ENCODE assay signal across 8 cellular contexts in the genomic region with DNA sequence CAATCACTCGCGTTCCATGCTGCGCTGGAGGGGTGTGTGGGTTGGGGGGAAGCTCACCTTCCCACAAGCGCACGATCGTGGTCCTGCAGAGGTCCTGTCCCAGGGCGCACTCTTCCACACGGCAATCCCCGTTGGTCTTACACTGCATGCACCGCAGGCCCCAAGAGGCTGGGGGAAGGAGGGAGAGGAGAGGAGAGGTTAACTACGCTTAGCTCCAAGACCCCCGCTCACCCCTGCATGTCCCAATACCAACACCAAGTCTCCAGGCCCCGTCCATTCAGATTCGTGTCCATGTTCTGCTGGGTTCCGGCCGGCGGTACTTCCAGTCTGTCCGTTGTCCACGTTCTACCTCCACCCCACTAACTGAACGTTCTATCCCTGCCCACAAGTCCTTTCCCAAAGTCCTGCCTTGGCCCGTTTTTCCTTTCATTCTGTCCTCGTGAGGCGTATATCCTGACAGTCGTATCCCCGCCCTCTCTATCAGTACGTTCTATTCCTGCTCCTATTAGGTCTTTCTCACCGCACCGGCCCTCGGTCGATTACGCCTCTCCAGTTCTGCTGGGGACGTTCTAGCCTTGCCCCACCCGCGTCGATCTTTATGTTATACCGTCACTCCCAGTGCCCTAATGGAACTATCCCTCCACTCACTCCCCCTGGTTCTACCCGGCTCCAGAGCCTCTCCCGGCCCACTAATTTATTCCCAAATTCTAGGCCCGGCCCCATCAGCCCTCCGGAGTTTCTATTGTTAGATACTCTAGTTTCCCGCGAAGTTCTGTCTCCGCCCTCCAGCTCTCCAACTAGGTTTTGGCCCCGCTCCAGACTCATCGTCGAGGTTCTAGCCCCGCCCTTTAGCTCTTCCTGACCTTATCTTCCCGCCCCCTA. TPM values are rescaled to one million over a fixed set of nuclear protein-coding genes. Genes with fewer than 3 reads are reported as not detected.
DNase-seq lines count a peak whose midpoint lies in the region; ATAC-seq and TF ChIP-seq lines count a peak whose summit lies in the region.

No MANE protein-coding gene starts in this region.

- H3K36me3 ChIP-seq in osteoblast (ENCODE audit: insufficient read depth, low read length) (peaks cover 48% of the 10 kb centered on the region), Karpas-422 (ENCODE audit: insufficient read depth, low read length) (no peaks in the 10 kb centered on the region)

- peak overlapping the region; percentile 60 for H3K27ac ChIP-seq in osteoblast (ENCODE audit: low read depth, low read length)
- no peak overlapping the region for H3K27ac ChIP-seq in Karpas-422 (ENCODE audit: low read length)

- peaks cover 22% of the 10 kb centered on the region for H3K36me3 Mint-ChIP-seq in T-cell

- H3K27ac Mint-ChIP-seq in T-cell, result peak overlapping the region; percentile 76 to 79

- CTCF ChIA-PET in T-cell (lab: Charles Lee), result interaction anchor here (0.6 to 1.6 kb wide), 35 partner anchors 8 to 1023 kb away, joined by 3 to 20 read pairs (median 5); a partner anchor contains a TSS

- no peaks in the 10 kb centered on the region for H3K9me2 ChIP-seq in Karpas-422 (replicated peaks; ENCODE audit: insufficient read depth, low read length)

- H3K79me2 ChIP-seq in osteoblast (ENCODE audit: insufficient read depth, low read length) (peaks cover 53% of the 10 kb centered on the region), Karpas-422 (ENCODE audit: low read length) (no peaks in the 10 kb centered on the region)

- DNase-seq in NCI-H526 (lab: John Stamatoyannopoulos, UW) (peak; percentile 82 to 83), NCI-H526 treated with DMSO at 0.1 percent for 48 hours (lab: John Stamatoyannopoulos, UW) (no peak), T-cell (peak in 6 of 34 experiments; percentile 1 to 10 (median 4)), fibroblast of mammary gland (ENCODE audit: low read depth) (peak; percentile 19), osteoblast (ENCODE audit: insufficient read length, low spot score, missing footprints) (peak; percentile 93), Karpas-422 (no peak)
- DNase-seq in stimulated activated CD4-positive, alpha-beta T cell treated with anti-CD3 and anti-CD28 coated beads, Interleukin-4, amount 100 ng/mL, for 1 hour, result no peak

- ATAC-seq in T-cell (replicated peaks in 1 of 4) (no peak), GM18511 (IDR thresholded peaks at IDR 0.05; ENCODE audit: unreplicated experiment) (no peak)

- no peaks in the 10 kb centered on the region for H3K9me3 ChIP-seq in osteoblast (ENCODE audit: low read depth, low read length)
- no peaks in the 10 kb centered on the region for H3K9me3 ChIP-seq in Karpas-422 (ENCODE audit: low read length)

- peak overlapping the region; percentile 36 for H2AFZ ChIP-seq in osteoblast (ENCODE audit: low read length)
- no peak overlapping the region for H2AFZ ChIP-seq in Karpas-422 (ENCODE audit: low read length)

- H3K4me3 ChIP-seq in fibroblast of mammary gland (ENCODE audit: control insufficient read depth, low read depth, low read length) (peak overlapping the region; percentile 61), osteoblast (ENCODE audit: insufficient read depth, low read length) (peak overlapping the region; percentile 76), Karpas-422 (ENCODE audit: low read length) (no peak overlapping the region)

- H3K4me3 Mint-ChIP-seq in T-cell, result peak overlapping the region; percentile 82 to 87 (median 84)

- peaks cover 42 to 55% (median 52%) of the 10 kb centered on the region in 3 donors for H3K4me1 Mint-ChIP-seq in T-cell

- POLR2A ChIA-PET in T-cell (lab: Charles Lee), result interaction anchor here (0.6 to 1.3 kb wide), 6 partner anchors 72 to 228 kb away, joined by 3 to 5 read pairs (median 4); a partner anchor contains a TSS

- TF ChIP-seq CTCF in fibroblast of mammary gland (conservative IDR thresholded peaks at IDR 0.05; ENCODE audit: control insufficient read depth, insufficient read depth, low read depth, low read length) (no peak), osteoblast (IDR thresholded peaks at IDR 0.05; ENCODE audit: extremely low read depth, low read depth, low read length) (no peak)

- H3K27me3 Mint-ChIP-seq in T-cell, result no peaks in the 10 kb centered on the region

- H3K9me3 Mint-ChIP-seq in T-cell, result no peaks in the 10 kb centered on the region

- H3K4me2 ChIP-seq in osteoblast (ENCODE audit: insufficient read depth, low read length) (peak overlapping the region; percentile 87), Karpas-422 (ENCODE audit: low read depth, low read length, poor library complexity, severe bottlenecking) (no peak overlapping the region)

- H4K20me1 ChIP-seq in osteoblast (ENCODE audit: insufficient read depth, low read length) (peaks cover 30% of the 10 kb centered on the region), Karpas-422 (ENCODE audit: insufficient read depth, low read depth, low read length) (no peaks in the 10 kb centered on the region)

- H3K4me1 ChIP-seq in osteoblast (ENCODE audit: insufficient read depth, low read length) (peaks cover 17% of the 10 kb centered on the region), Karpas-422 (ENCODE audit: low read length) (no peaks in the 10 kb centered on the region)

- no peaks in the 10 kb centered on the region for H3K27me3 ChIP-seq in osteoblast (ENCODE audit: insufficient read depth, low read length)
- H3K27me3 ChIP-seq in Karpas-422 (ENCODE audit: low read length), result no peaks in the 10 kb centered on the region

- no peak overlapping the region for H3K9ac ChIP-seq in Karpas-422 (ENCODE audit: low read length)

RNA-seq across cellular contexts. Expression of a gene that starts 2.2 kb away (rescaled TPM):
- 1 to 10 TPM; 3.0 to 7.7 (median 4.2) TPM for total RNA-seq in T-cell
- 52.5 and 62.2 TPM in 2 replicates for total RNA-seq in osteoblast
- total RNA-seq in Karpas-422 (2014; rRNA removed; shearing (Covaris generic); ENCODE audit: low replicate concordance), result not detected in 2 replicates

RNA-seq across cellular contexts. Expression of a gene that starts 28.1 kb away (rescaled TPM):
- total RNA-seq in T-cell (under 1 TPM; 0.16 to 0.61 (median 0.45) TPM), osteoblast (1.2 and 1.4 TPM in 2 replicates)
- not detected in 2 replicates for total RNA-seq in Karpas-422 (2014; rRNA removed; shearing (Covaris generic); ENCODE audit: low replicate concordance)

RNA-seq across cellular contexts. Expression of a gene that starts 48.1 kb away (rescaled TPM):
- not detected for total RNA-seq in T-cell
- total RNA-seq in osteoblast, result not detected in 2 replicates
- not detected in 2 replicates for total RNA-seq in Karpas-422 (2014; rRNA removed; shearing (Covaris generic); ENCODE audit: low replicate concordance)

RNA-seq across cellular contexts. Expression of a gene that starts 48.3 kb away (rescaled TPM):
- total RNA-seq in T-cell, result 10 to 100 TPM; 28.9 to 35.2 (median 34.5) TPM
- 31.5 and 37.3 TPM in 2 replicates for total RNA-seq in osteoblast
- 37.9 and 94.7 TPM in 2 replicates for total RNA-seq in Karpas-422 (2014; rRNA removed; shearing (Covaris generic); ENCODE audit: low replicate concordance)

RNA-seq across cellular contexts. Expression of a gene that starts 55.9 kb away (rescaled TPM):
- 1 to 10 TPM in 4 of 5 donors, under 1 TPM in 1; 0.55 to 1.6 (median 1.2) TPM for total RNA-seq in T-cell
- total RNA-seq in osteoblast, result under 0.01 TPM in 1 of 2 replicates, not detected in the other
- not detected in 2 replicates for total RNA-seq in Karpas-422 (2014; rRNA removed; shearing (Covaris generic); ENCODE audit: low replicate concordance)

Comparison
In these comparisons a context has a peak if more than half of its experiments do, and no peak if none do; other contexts are left out.
1. DNase-seq: peak in NCI-H526 (2 of 2), fibroblast of mammary gland (single experiment) and osteoblast (single experiment); none in NCI-H526 treated with DMSO at 0.1 percent for 48 hours (single experiment), Karpas-422 (single experiment) and stimulated activated CD4-positive, alpha-beta T cell treated with anti-CD3 and anti-CD28 coated beads, Interleukin-4, amount 100 ng/mL, for 1 hour (single experiment).